23 cellular contexts compared by ENCODE assay signal in the genomic region with DNA sequence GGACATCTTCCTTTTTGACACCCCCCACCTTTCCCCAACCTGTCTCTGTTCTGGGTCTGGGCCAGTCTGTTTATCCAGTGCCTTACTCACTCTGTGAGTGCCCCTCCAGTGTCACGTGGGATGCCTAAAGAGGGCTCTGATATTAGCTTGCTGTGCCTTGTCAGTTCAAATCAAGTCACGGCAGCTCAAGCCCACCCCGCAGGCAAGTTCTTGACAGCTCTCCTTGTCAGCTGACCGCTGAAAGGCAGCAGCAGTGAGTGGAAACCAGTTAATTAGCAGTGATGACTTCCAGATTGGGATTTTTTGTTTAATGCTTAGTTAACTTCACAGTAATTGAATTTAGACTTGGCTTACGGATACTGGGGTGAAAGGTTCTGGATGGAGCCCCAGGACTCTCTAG.
"Had no signal": no experiment of that assay in that cellular context is flagged by ENCODE, and none has a peak within 500 bp of the region (broad histone marks: within the 10 kb centered on the region; RNA-seq: fewer than 3 reads in every experiment).

No MANE protein-coding gene starts in this region.

- H3K27me3 Mint-ChIP-seq: activated CD4-positive, alpha-beta memory T cell treated with anti-CD3 and anti-CD28 coated beads for 36 hours; activated CD4-positive, alpha-beta T cell treated with anti-CD3 and anti-CD28 coated beads, Interleukin-2, amount 10 ng/mL, durations not matched to agents 24 days and 14 days had no signal

- H3K4me3 Mint-ChIP-seq: activated CD4-positive, alpha-beta memory T cell treated with anti-CD3 and anti-CD28 coated beads for 36 hours; activated CD4-positive, alpha-beta T cell treated with anti-CD3 and anti-CD28 coated beads, Interleukin-2, amount 10 ng/mL, durations not matched to agents 24 days and 14 days; activated naive CD4-positive, alpha-beta T cell treated with anti-CD3 and anti-CD28 coated beads for 36 hours; activated naive CD8-positive, alpha-beta T cell; activated T-cell treated with anti-CD3 and anti-CD28 coated beads, Interleukin-2, amount 50 U/mL, for 4 hours; T-helper 1 cell treated with Interleukin-12 subunit alpha and Interleukin-12 subunit beta and Interleukin-4 antibody, amounts not matched to agents 30 μg/mL and 1 μg/mL, for 36 hours had no signal

- ATAC-seq: activated T-cell treated with anti-CD3 and anti-CD28 coated beads, Interleukin-2, amount 50 U/mL, for 4 hours; Panc1; Right ventricle myocardium inferior had no signal

- H3K4me1 Mint-ChIP-seq: activated CD4-positive, alpha-beta T cell treated with anti-CD3 and anti-CD28 coated beads, Interleukin-2, amount 10 ng/mL, durations not matched to agents 24 days and 14 days had no signal

- H3K9me3 Mint-ChIP-seq: activated CD4-positive, alpha-beta memory T cell treated with anti-CD3 and anti-CD28 coated beads for 36 hours; activated CD4-positive, alpha-beta T cell treated with anti-CD3 and anti-CD28 coated beads, Interleukin-2, amount 10 ng/mL, durations not matched to agents 24 days and 14 days; activated naive CD4-positive, alpha-beta T cell treated with anti-CD3 and anti-CD28 coated beads for 36 hours; activated T-cell treated with anti-CD3 and anti-CD28 coated beads, Interleukin-2, amount 50 U/mL, for 4 hours; T-helper 1 cell treated with Interleukin-12 subunit alpha and Interleukin-12 subunit beta and Interleukin-4 antibody, amounts not matched to agents 30 μg/mL and 1 μg/mL, for 36 hours had no signal

- DNase-seq: activated CD4-positive, alpha-beta memory T cell treated with anti-CD3 and anti-CD28 coated beads for 36 hours; activated CD4-positive, alpha-beta T cell treated with anti-CD3 and anti-CD28 coated beads, Interleukin-2, amount 10 ng/mL, durations not matched to agents 24 days and 14 days; activated CD4-positive, CD25-positive, alpha-beta regulatory T cell treated with anti-CD3 and anti-CD28 coated beads, Interleukin-2, amount 50 U/mL, for 72 hours; activated CD8-positive, alpha-beta memory T cell treated with anti-CD3 and anti-CD28 coated beads for 24 hours; activated gamma-delta T cell; activated naive CD4-positive, alpha-beta T cell treated with anti-CD3 and anti-CD28 coated beads for 36 hours; activated T-cell treated with anti-CD3 and anti-CD28 coated beads, Interleukin-2, amount 50 U/mL, for 4 hours; cerebellar nuclear complex; NCI-H1105 treated with DMSO at 0.1 percent for 48 hours; NCI-H146; NCI-H187 treated with DMSO at 0.1 percent for 48 hours; NCI-H2081 treated with DMSO at 0.1 percent for 48 hours; NCI-H2171; NCI-H2227 treated with DMSO at 0.1 percent for 48 hours; NCI-H446 treated with DMSO at 0.1 percent for 48 hours; NCI-H524 treated with DMSO at 0.1 percent for 48 hours; NCI-H748 treated with DMSO at 0.1 percent for 48 hours; OCI-M1; RPMI8226 had no signal

- H3K36me3 Mint-ChIP-seq: activated CD4-positive, alpha-beta memory T cell treated with anti-CD3 and anti-CD28 coated beads for 36 hours; activated naive CD8-positive, alpha-beta T cell had no signal

- H3K27ac Mint-ChIP-seq: activated CD4-positive, alpha-beta memory T cell treated with anti-CD3 and anti-CD28 coated beads for 36 hours; activated CD4-positive, alpha-beta T cell treated with anti-CD3 and anti-CD28 coated beads, Interleukin-2, amount 10 ng/mL, durations not matched to agents 24 days and 14 days; activated naive CD4-positive, alpha-beta T cell treated with anti-CD3 and anti-CD28 coated beads for 36 hours; activated naive CD8-positive, alpha-beta T cell; T-helper 1 cell treated with Interleukin-12 subunit alpha and Interleukin-12 subunit beta and Interleukin-4 antibody, amounts not matched to agents 30 μg/mL and 1 μg/mL, for 36 hours had no signal
